Comparison of ENCODE assay signal across 8 cellular contexts in genomic region chr2:15313657-15314056, GRCh38.
A peak's percentile ranks its signal among the peaks of the same experiment; 100 is the strongest.
DNase-seq lines count a peak whose midpoint lies in the region; ATAC-seq and TF ChIP-seq lines count a peak whose summit lies in the region.

No MANE protein-coding gene starts in this region.

- TF ChIP-seq CTCF in fibroblast of mammary gland (conservative IDR thresholded peaks at IDR 0.05; ENCODE audit: control insufficient read depth, insufficient read depth, low read depth, low read length) (no peak), nephron progenitor cell (IDR thresholded peaks at IDR 0.05) (no peak)

- no peak overlapping the region for H3K27ac Mint-ChIP-seq in nephron progenitor cell

- ATAC-seq in GM18508 (IDR thresholded peaks at IDR 0.05; ENCODE audit: insufficient read depth, unreplicated experiment) (peak; percentile 64), GM21576 (IDR thresholded peaks at IDR 0.05; ENCODE audit: unreplicated experiment) (peak; percentile 65), HG03558 (IDR thresholded peaks at IDR 0.05; ENCODE audit: extremely low read depth, unreplicated experiment) (peak; percentile 81)

- H3K27me3 Mint-ChIP-seq in nephron progenitor cell (ENCODE audit: low read depth, poor library complexity): peaks cover 3% of the 10 kb centered on the region

- H3K4me1 Mint-ChIP-seq in nephron progenitor cell: peaks cover 27% of the 10 kb centered on the region

- H3K4me3 Mint-ChIP-seq in nephron progenitor cell: no peak overlapping the region

- peak; percentile 64 for DNase-seq in fibroblast of mammary gland (ENCODE audit: low read depth)
- no peak for DNase-seq in DMS53 treated with DMSO at 0.1 percent for 48 hours (lab: John Stamatoyannopoulos, UW; ENCODE audit: unreplicated experiment)
- DNase-seq in SIG-M5 treated with dmso at 0.1 percent for 504 hours (lab: John Stamatoyannopoulos, UW; ENCODE audit: unreplicated experiment): no peak
- DNase-seq in nephron progenitor cell: no peak
- no peak for DNase-seq in NCI-H345 (lab: John Stamatoyannopoulos, UW)

- peaks cover 19% of the 10 kb centered on the region for H3K9me3 Mint-ChIP-seq in nephron progenitor cell

- H3K4me3 ChIP-seq in fibroblast of mammary gland (ENCODE audit: control insufficient read depth, low read depth, low read length): no peak overlapping the region

- peaks cover 71% of the 10 kb centered on the region for H3K36me3 Mint-ChIP-seq in nephron progenitor cell (ENCODE audit: low read depth)
